ENCODE assay signal across 8 cellular contexts in genomic region chr15:64093627-64094417, GRCh38. TPM values are rescaled to one million over a fixed set of nuclear protein-coding genes. Genes with fewer than 3 reads are reported as not detected.
DNase-seq lines count a peak whose midpoint lies in the region; ATAC-seq and TF ChIP-seq lines count a peak whose summit lies in the region.

Gene CIAO2A, minus strand, starts transcription at chr15:64093838. Its CDS starts 70 bp downstream, at chr15:64093768.

- peaks cover 6% of the 10 kb centered on the region for H3K27me3 Mint-ChIP-seq in endothelial cell (ENCODE audit: unreplicated experiment)
- H3K27me3 Mint-ChIP-seq in mesothelial cell of epicardium (ENCODE audit: low read depth): no peaks in the 10 kb centered on the region

- H3K36me3 ChIP-seq in HUES64 (ENCODE audit: insufficient read depth, low read length) (peaks cover 2% of the 10 kb centered on the region), OCI-LY1 (ENCODE audit: insufficient read depth, low read length) (peaks cover 6% of the 10 kb centered on the region; the same call in 1 of the 2 replicates)

- H3K9me2 ChIP-seq in OCI-LY1 (ENCODE audit: low read depth, low read length): no peaks in the 10 kb centered on the region

- peak within 1 kb of the TSS; percentile 92 for H3K4me2 ChIP-seq in OCI-LY1 (ENCODE audit: low read length)

- 0 out of 2 replicates have a peak, but pooled peaks cover 5% of the 10 kb centered on the region for H3F3A ChIP-seq in OCI-LY1 (ENCODE audit: insufficient read depth, low read length)

- H3K36me3 Mint-ChIP-seq in endothelial cell (ENCODE audit: low read depth, unreplicated experiment) (no peaks in the 10 kb centered on the region), mesothelial cell of epicardium (peaks cover 2% of the 10 kb centered on the region)

- WGBS in HUES64: under 1% methylated on average over 41 of the region's 41 CpGs

- H3K9me3 ChIP-seq in HUES64 (ENCODE audit: insufficient read depth, low read depth, low read length): no peaks in the 10 kb centered on the region
- no peaks in the 10 kb centered on the region for H3K9me3 ChIP-seq in OCI-LY1 (ENCODE audit: low read length)

- peak; percentile 52 for ATAC-seq in GM21447 (IDR thresholded peaks at IDR 0.05; ENCODE audit: unreplicated experiment)

- no peak for TF ChIP-seq CTCF in OCI-LY1 (IDR thresholded peaks at IDR 0.05; ENCODE audit: low read length)
- no peak for TF ChIP-seq CTCF in endothelial cell (IDR thresholded peaks at IDR 0.05; ENCODE audit: unreplicated experiment)
- TF ChIP-seq CTCF in mesothelial cell of epicardium (IDR thresholded peaks at IDR 0.05; ENCODE audit: unreplicated experiment): no peak

- peak within 1 kb of the TSS; percentile 99 for H3K4me3 Mint-ChIP-seq in endothelial cell (ENCODE audit: unreplicated experiment)
- peak within 1 kb of the TSS; percentile 97 for H3K4me3 Mint-ChIP-seq in mesothelial cell of epicardium

- H3K79me2 ChIP-seq in OCI-LY1 (ENCODE audit: insufficient read depth, low read length): peaks cover 42% of the 10 kb centered on the region

- H3K27ac Mint-ChIP-seq in endothelial cell (ENCODE audit: unreplicated experiment): peak within 1 kb of the TSS; percentile 99
- H3K27ac Mint-ChIP-seq in mesothelial cell of epicardium: peak within 1 kb of the TSS; percentile 96

- peak within 1 kb of the TSS; percentile 84 for H3K9ac ChIP-seq in HUES64 (ENCODE audit: low read depth, low read length)
- peak within 1 kb of the TSS; percentile 98 for H3K9ac ChIP-seq in OCI-LY1 (ENCODE audit: low read length)

- H3K4me1 ChIP-seq in HUES64 (ENCODE audit: insufficient read depth, low read length) (peaks cover 23% of the 10 kb centered on the region; the same call in 1 of the 2 replicates), OCI-LY1 (ENCODE audit: insufficient read depth, low read length, severe bottlenecking) (peaks cover 82% of the 10 kb centered on the region)

- no peaks in the 10 kb centered on the region for H4K20me1 ChIP-seq in OCI-LY1 (ENCODE audit: insufficient read depth, low read length)

- H3K27me3 ChIP-seq in HUES64 (ENCODE audit: insufficient read depth, low read length) (no peaks in the 10 kb centered on the region), OCI-LY1 (ENCODE audit: insufficient read depth, low read length) (no peaks in the 10 kb centered on the region)

- H3K27ac ChIP-seq in HUES64 (ENCODE audit: low read depth, low read length) (peak within 1 kb of the TSS; percentile 70), OCI-LY1 (ENCODE audit: low read depth, low read length, poor library complexity, severe bottlenecking) (peak within 1 kb of the TSS; percentile 87)

- H3K4me1 Mint-ChIP-seq in endothelial cell (ENCODE audit: unreplicated experiment): peaks cover 60% of the 10 kb centered on the region
- peaks cover 49% of the 10 kb centered on the region for H3K4me1 Mint-ChIP-seq in mesothelial cell of epicardium

- peak within 1 kb of the TSS; percentile 50; the same call in 1 of the 2 replicates for H2AFZ ChIP-seq in OCI-LY1 (ENCODE audit: low read length)

- H3K4me3 ChIP-seq in HUES64 (ENCODE audit: low read length): peak within 1 kb of the TSS; percentile 85
- H3K4me3 ChIP-seq in OCI-LY1 (ENCODE audit: low read depth, low read length, poor library complexity, severe bottlenecking): peak within 1 kb of the TSS; percentile 97

- H3K9me3 Mint-ChIP-seq in endothelial cell (ENCODE audit: unreplicated experiment) (no peaks in the 10 kb centered on the region), mesothelial cell of epicardium (no peaks in the 10 kb centered on the region)

- DNase-seq in D341Med (ENCODE audit: low spot score): peak; percentile 88
- DNase-seq in activated CD8-positive, alpha-beta memory T cell treated with anti-CD3 and anti-CD28 coated beads, Interleukin-2, amount 50 U/mL, for 4 hours: peak; percentile 88
- DNase-seq in endothelial cell (ENCODE audit: low spot score): peak; percentile 89
- peak; percentile 73 to 83 for DNase-seq in mesothelial cell of epicardium (ENCODE audit: low spot score in 2 of 2, unreplicated experiment in 2 of 2)
- peak; percentile 87 to 92 for DNase-seq in stimulated activated CD8-positive, alpha-beta memory T cell treated with anti-CD3 and anti-CD28 coated beads, Interleukin-15, amount 100 ng/mL, for 48 hours (ENCODE audit: low read depth in 2 of 2)

RNA-seq across cellular contexts. Expression of gene CIAO2A, which starts in this region (rescaled TPM):
- polyA plus RNA-seq in HUES64 (2013, experiment 1 of 2): 90.8 TPM
- 104 TPM for polyA plus RNA-seq in HUES64 (2013, experiment 2 of 2)
- total RNA-seq in endothelial cell (ENCODE audit: unreplicated experiment): 51.4 TPM
- total RNA-seq in mesothelial cell of epicardium: 39.3 to 42.3 TPM (median 41.8 TPM) in 3 replicates

Comparison
In these comparisons a context has a peak if more than half of its experiments do, and no peak if none do; other contexts are left out.
1. Peak in every context shown above with its lines: DNase-seq, ATAC-seq, H3K4me3 ChIP-seq and H3K27ac ChIP-seq.